10 cellular contexts compared by ENCODE assay signal in the genomic region with DNA sequence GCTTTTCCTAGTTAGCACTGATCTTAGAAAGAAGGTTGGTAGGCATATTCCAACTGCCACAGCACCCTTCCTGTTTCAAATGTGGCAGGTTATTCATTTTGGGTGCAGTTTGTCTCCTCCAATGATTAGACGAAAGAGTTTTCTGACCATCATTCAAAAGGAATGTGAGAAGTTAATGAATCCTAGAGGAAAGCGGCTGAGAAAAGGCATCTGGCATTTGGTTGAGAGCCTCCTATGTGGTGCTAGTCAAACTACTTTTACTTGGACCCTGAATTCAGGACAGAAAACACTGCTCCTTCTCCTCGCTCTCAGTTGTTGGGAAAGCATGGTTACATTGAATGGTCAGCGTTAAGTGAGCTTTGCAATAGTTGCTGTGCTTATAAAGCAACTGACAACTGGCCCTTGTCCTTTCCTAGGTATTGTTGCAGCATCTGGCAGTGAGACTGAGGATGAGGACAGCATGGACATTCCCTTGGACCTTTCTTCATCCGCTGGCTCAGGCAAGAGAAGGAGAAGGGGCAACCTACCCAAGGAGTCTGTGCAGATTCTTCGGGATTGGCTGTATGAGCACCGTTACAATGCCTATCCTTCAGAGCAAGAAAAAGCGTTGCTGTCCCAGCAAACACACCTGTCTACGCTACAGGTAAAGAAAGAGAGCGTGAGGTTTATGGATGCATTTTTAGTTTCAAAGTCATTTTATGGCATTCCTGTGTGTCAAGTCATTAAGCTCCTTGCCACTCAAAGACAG. TPM values are rescaled to one million over a fixed set of nuclear protein-coding genes. Genes with fewer than 3 reads are reported as not detected.
DNase-seq lines count a peak whose midpoint lies in the region; ATAC-seq, FAIRE-seq and TF ChIP-seq lines count a peak whose summit lies in the region.
"Had no signal": no experiment of that assay in that cellular context is flagged by ENCODE, and none has a peak within 500 bp of the region (broad histone marks: within the 10 kb centered on the region; RNA-seq: fewer than 3 reads in every experiment).

No MANE protein-coding gene starts in this region.

- BruUV-seq in Caco-2 (replicated peaks; lab: Mats Ljungman, UMichigan), result no TSS peak

- H3K9ac ChIP-seq in fibroblast of lung (ENCODE audit: insufficient read depth, low read length), result no peak overlapping the region

- TF ChIP-seq POLR2A in Peyer's patch (IDR thresholded peaks at IDR 0.05), result no peak

- H3K4me1 ChIP-seq in Caco-2 (peaks cover 44% of the 10 kb centered on the region), Peyer's patch (peaks cover 0 to 44% (median 5%) of the 10 kb centered on the region in 4 donors), fibroblast of lung (ENCODE audit: control insufficient read depth, extremely low read depth, insufficient read depth, low read length) (peaks cover 12% of the 10 kb centered on the region), pancreas (peaks cover 9 to 40% (median 34%) of the 10 kb centered on the region in 3 donors)

- H4K20me1 ChIP-seq in fibroblast of lung (ENCODE audit: control insufficient read depth, extremely low read depth, insufficient read depth, low read length), result no peaks in the 10 kb centered on the region

- H3K4me3 Mint-ChIP-seq in Caco-2 (ENCODE audit: unreplicated experiment), result peak overlapping the region; percentile 87
- H3K4me3 Mint-ChIP-seq: activated B cell treated with CpG ODN at 0.5 μM for 24 hours had no signal

- peaks cover 45% of the 10 kb centered on the region for H3K4me1 Mint-ChIP-seq in Caco-2 (ENCODE audit: low read depth, unreplicated experiment)

- H3K4me3 ChIP-seq in Caco-2 (ENCODE audit: low read depth, low read length), result no peak overlapping the region
- peak overlapping the region in 2 of 4 donors; percentile 4 to 14 for H3K4me3 ChIP-seq in Peyer's patch
- peak overlapping the region in 2 of 4 experiments; percentile 52 to 98 for H3K4me3 ChIP-seq in fibroblast of lung (replicated peaks in 1 of 4; ENCODE audit: control extremely low read depth in 1 of 4, insufficient read depth in 1 of 4, low read depth in 3 of 4, low read length in 4 of 4)
- no peak overlapping the region for H3K4me3 ChIP-seq in pancreas

- H3K79me2 ChIP-seq in fibroblast of lung (ENCODE audit: control insufficient read depth, insufficient read depth, low read length), result peaks cover 61% of the 10 kb centered on the region

- H3K4me2 ChIP-seq in fibroblast of lung (ENCODE audit: extremely low read depth, insufficient read depth, low read length), result peak overlapping the region; percentile 80

- H3K9me3 Mint-ChIP-seq in Caco-2 (ENCODE audit: unreplicated experiment), result peaks cover 8% of the 10 kb centered on the region
- H3K9me3 Mint-ChIP-seq: activated B cell treated with CpG ODN at 0.5 μM for 24 hours had no signal

- H3K27ac ChIP-seq in Peyer's patch, result peak overlapping the region in 3 of 4 donors; percentile 97
- H3K27ac ChIP-seq in fibroblast of lung (ENCODE audit: insufficient read depth, low read length), result peak overlapping the region; percentile 97
- peak overlapping the region; percentile 41 to 100 (median 86) for H3K27ac ChIP-seq in pancreas

- H3K27me3 ChIP-seq in Caco-2 (replicated peaks; ENCODE audit: control insufficient read depth, insufficient read depth, low read length), result no peaks in the 10 kb centered on the region
- no peaks in the 10 kb centered on the region for H3K27me3 ChIP-seq in Peyer's patch
- H3K27me3 ChIP-seq in fibroblast of lung (ENCODE audit: control insufficient read depth, insufficient read depth, low read length), result no peaks in the 10 kb centered on the region
- H3K27me3 ChIP-seq in pancreas, result no peaks in the 10 kb centered on the region

- no peaks in the 10 kb centered on the region for H3K27me3 Mint-ChIP-seq in Caco-2 (ENCODE audit: insufficient read depth, unreplicated experiment)
- H3K27me3 Mint-ChIP-seq: activated B cell treated with CpG ODN at 0.5 μM for 24 hours had no signal

- intact Hi-C loops in Caco-2 (cut with micrococcal nuclease; ENCODE audit: unreplicated experiment), result loop anchor here (1.0 to 10.0 kb wide), 6 partner anchors 8 to 601 kb away; no protein-coding TSS in a partner anchor
- intact Hi-C loops in pancreas (cut with DNase I), result loop anchor here in 1 of 3 donors (10.0 kb wide), 1 partner anchor 171 kb away; no protein-coding TSS in a partner anchor

- H3K36me3 ChIP-seq in Caco-2 (ENCODE audit: control insufficient read depth, insufficient read depth, low read length) (peaks cover 7% of the 10 kb centered on the region), Peyer's patch (peaks cover 0 to 20% (median 0%) of the 10 kb centered on the region in 3 donors), fibroblast of lung (ENCODE audit: control insufficient read depth, insufficient read depth, low read length) (peaks cover 11% of the 10 kb centered on the region), pancreas (peaks cover 4 to 28% (median 8%) of the 10 kb centered on the region in 3 donors)

- peak; percentile 59 to 67 for DNase-seq in Caco-2
- no peak for DNase-seq in Peyer's patch
- DNase-seq in fibroblast of lung (ENCODE audit: low read depth in 2 of 2), result peak; percentile 52 to 81
- peak in 1 of 6 donors; percentile 27 for DNase-seq in pancreas
- no peak for DNase-seq in NCI-H1105 (lab: John Stamatoyannopoulos, UW)
- DNase-seq in COR-L47 (lab: John Stamatoyannopoulos, UW), result no peak
- DNase-seq in hippocampal formation (lab: John Stamatoyannopoulos, UW), result no peak
- DNase-seq: activated B cell treated with CpG ODN at 0.5 μM for 24 hours, NCI-H1417 treated with DMSO at 0.1 percent for 48 hours had no signal

- H2AFZ ChIP-seq in fibroblast of lung (ENCODE audit: low read length), result no peak overlapping the region

- POLR2A ChIA-PET in Caco-2 (lab: Charles Lee), result interaction anchor here (0.5 to 1.6 kb wide), 6 partner anchors 8 to 209 kb away, joined by 3 to 13 read pairs (median 8); no protein-coding TSS in a partner anchor

- TF ChIP-seq CTCF in Caco-2 (IDR thresholded peaks at IDR 0.05; ENCODE audit: insufficient read depth in 1 of 2, low read depth in 1 of 2, low read length in 1 of 2, severe bottlenecking in 1 of 2, unreplicated experiment in 1 of 2) (no peak), Peyer's patch (IDR thresholded peaks at IDR 0.05) (no peak), fibroblast of lung (conservative IDR thresholded peaks at IDR 0.05 in 1 of 2, IDR thresholded peaks at IDR 0.05 in 1 of 2; ENCODE audit: low read depth in 1 of 2, low read length in 2 of 2) (no peak), pancreas (IDR thresholded peaks at IDR 0.05) (no peak)

- WGBS in pancreas, 2 donors, result 57 to 59% methylated on average over 10 of the region's 10 CpGs

- ATAC-seq in pancreas, result peak in 2 of 4 donors; percentile 5 to 21
- no peak for ATAC-seq in HG03469 (IDR thresholded peaks at IDR 0.05; ENCODE audit: unreplicated experiment)

- peak overlapping the region; percentile 97 for H3K27ac Mint-ChIP-seq in Caco-2 (ENCODE audit: unreplicated experiment)
- H3K27ac Mint-ChIP-seq: activated B cell treated with CpG ODN at 0.5 μM for 24 hours had no signal

- no peak for FAIRE-seq in pancreas (lab: Jason Lieb, UNC)

- CTCF ChIA-PET in Caco-2 (lab: Charles Lee), result interaction anchor here (0.6 to 1.5 kb wide), 10 partner anchors 8 to 210 kb away, joined by 3 to 9 read pairs (median 4); no protein-coding TSS in a partner anchor

- 0 out of 2 replicates have a peak, but pooled peaks cover 3% of the 10 kb centered on the region for H3K9me3 ChIP-seq in Caco-2
- no peaks in the 10 kb centered on the region for H3K9me3 ChIP-seq in Peyer's patch
- H3K9me3 ChIP-seq in fibroblast of lung (ENCODE audit: control insufficient read depth, insufficient read depth, low read depth, low read length), result no peaks in the 10 kb centered on the region
- H3K9me3 ChIP-seq in pancreas, result no peaks in the 10 kb centered on the region

- peaks cover 93% of the 10 kb centered on the region for H3K36me3 Mint-ChIP-seq in Caco-2 (ENCODE audit: insufficient read depth, unreplicated experiment)

RNA-seq across cellular contexts. Expression of a gene that starts 6.1 kb away (rescaled TPM):
- total RNA-seq in Caco-2 (2022) (103 and 107 TPM in 2 replicates), Peyer's patch (10 to 100 TPM; 21.0 to 49.5 (median 35.3) TPM), fibroblast of lung (157 and 163 TPM in 2 replicates), pancreas (10 to 100 TPM; 12.8 to 40.7 (median 19.9) TPM)
- polyA plus RNA-seq in fibroblast of lung (64.7 and 100 TPM in 2 replicates), pancreas (10 to 100 TPM; 16.1 to 19.0 TPM)
- polyA plus RNA-seq in fibroblast of lung (2012), result 33.3 and 41.6 TPM in 2 replicates
- 51.2 and 55.0 TPM in 2 replicates for polyA minus RNA-seq in fibroblast of lung (ENCODE audit: low replicate concordance)

Comparison
In these comparisons a context has a peak if more than half of its experiments do, and no peak if none do; other contexts are left out.
1. DNase-seq: peak in Caco-2 (2 of 2) and fibroblast of lung (2 of 2); none in Peyer's patch (0 of 3), NCI-H1105 (single experiment), COR-L47 (single experiment) and hippocampal formation (0 of 2).
2. Peak in every context shown above with its lines, with median percentiles within 50 percentile points of each other: H3K27ac ChIP-seq.